ENCODE assay signal across 8 cellular contexts in the genomic region with DNA sequence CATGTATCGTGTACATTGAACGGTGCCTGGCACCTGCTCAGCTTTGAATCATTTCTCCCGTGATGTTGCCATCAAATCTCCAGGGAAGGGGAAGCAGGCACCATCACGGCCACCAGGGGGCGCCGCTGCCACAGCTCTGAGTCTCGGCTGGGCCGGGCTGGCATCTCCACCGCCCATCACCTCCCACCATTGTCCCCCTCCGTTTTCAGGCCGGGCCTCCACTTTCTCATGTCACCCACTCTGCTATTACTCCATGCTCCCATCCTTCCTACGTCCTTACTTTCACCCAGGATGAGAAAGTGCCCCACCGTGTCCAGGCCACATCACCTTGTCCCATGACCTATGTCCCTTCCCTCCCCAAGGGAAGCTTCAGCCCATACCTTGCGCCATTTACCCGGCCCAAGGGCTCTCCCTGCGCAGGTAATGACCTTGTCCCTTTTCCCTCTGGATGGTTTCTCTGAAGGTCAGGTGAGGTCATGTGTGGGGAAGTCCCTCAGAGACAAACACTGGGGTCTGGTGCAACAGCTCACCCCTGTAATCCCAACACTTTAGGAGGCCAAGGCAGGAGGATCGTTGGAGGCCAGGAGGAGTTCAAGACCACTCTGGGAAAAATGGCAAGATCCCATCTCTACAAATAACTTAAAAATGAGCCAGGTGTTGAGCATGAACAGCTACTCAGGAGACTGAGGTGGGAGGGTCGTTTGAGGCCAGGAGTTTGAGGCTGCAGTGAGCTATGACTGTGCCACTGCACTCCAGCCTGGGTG. TPM values are rescaled to one million over a fixed set of nuclear protein-coding genes. Genes with fewer than 3 reads are reported as not detected.
A peak's percentile ranks its signal among the peaks of the same experiment; 100 is the strongest.
DNase-seq lines count a peak whose midpoint lies in the region; ATAC-seq, FAIRE-seq and TF ChIP-seq lines count a peak whose summit lies in the region.

No MANE protein-coding gene starts in this region.

- TF ChIP-seq CTCF in BJ (IDR thresholded peaks at IDR 0.05; ENCODE audit: insufficient read depth, low read depth, low read length) (peak; percentile 98), OCI-LY1 (IDR thresholded peaks at IDR 0.05; ENCODE audit: low read length) (peak; percentile 96)

- H3K4me1 ChIP-seq in OCI-LY1 (ENCODE audit: insufficient read depth, low read length, severe bottlenecking): no peaks in the 10 kb centered on the region

- H3K36me3 ChIP-seq in BJ (ENCODE audit: control insufficient read depth, insufficient read depth, low read length) (no peaks in the 10 kb centered on the region), OCI-LY1 (ENCODE audit: insufficient read depth, low read length) (no peaks in the 10 kb centered on the region)

- H3F3A ChIP-seq in OCI-LY1 (ENCODE audit: insufficient read depth, low read length): no peaks in the 10 kb centered on the region

- no peaks in the 10 kb centered on the region for H3K79me2 ChIP-seq in OCI-LY1 (ENCODE audit: insufficient read depth, low read length)

- POLR2A ChIA-PET in BJ (lab: Charles Lee): no interaction called here

- no peak overlapping the region for H3K9ac ChIP-seq in OCI-LY1 (ENCODE audit: low read length)

- ATAC-seq in GM19455 (IDR thresholded peaks at IDR 0.05; ENCODE audit: unreplicated experiment): peak; percentile 78

- H3K27me3 ChIP-seq in BJ (ENCODE audit: control insufficient read depth, insufficient read depth, low read length) (no peaks in the 10 kb centered on the region; the same call in 1 of the 2 replicates), OCI-LY1 (ENCODE audit: insufficient read depth, low read length) (no peaks in the 10 kb centered on the region)

- no peaks in the 10 kb centered on the region for H4K20me1 ChIP-seq in OCI-LY1 (ENCODE audit: insufficient read depth, low read length)

- H3K4me2 ChIP-seq in OCI-LY1 (ENCODE audit: low read length): no peak overlapping the region

- CTCF ChIA-PET in BJ (lab: Yijun Ruan, JAX): interaction anchor here (0.6 to 15.0 kb wide), 34 partner anchors 8 to 1866 kb away, joined by 3 to 291 read pairs (median 4); a partner anchor contains a TSS

- no peak overlapping the region for H3K27ac ChIP-seq in OCI-LY1 (ENCODE audit: low read depth, low read length, poor library complexity, severe bottlenecking)

- DNase-seq in BJ (ENCODE audit: low read depth) (no peak), HTR-8/SVneo (ENCODE audit: insufficient read length, low spot score) (peak; percentile 67), epidermal melanocyte (ENCODE audit: insufficient read length, low spot score) (peak; percentile 44), mucosa of gallbladder (ENCODE audit: low spot score) (peak; percentile 76)
- peak; percentile 56 for DNase-seq in activated CD8-positive, alpha-beta memory T cell treated with anti-CD3 and anti-CD28 coated beads, Interleukin-2, amount 50 U/mL, for 24 hours (ENCODE audit: extremely low read depth)
- peak; percentile 49 to 70 for DNase-seq in stimulated activated CD8-positive, alpha-beta memory T cell treated with anti-CD3 and anti-CD28 coated beads, Interleukin-7, amount 100 ng/mL, for 1 hour (ENCODE audit: low read depth in 2 of 2)

- FAIRE-seq in HTR-8/SVneo (lab: Jason Lieb, UNC): no peak

- no peak overlapping the region for H2AFZ ChIP-seq in OCI-LY1 (ENCODE audit: low read length)

- H3K4me3 ChIP-seq in BJ (ENCODE audit: low read depth, low read length) (no peak overlapping the region), OCI-LY1 (ENCODE audit: low read depth, low read length, poor library complexity, severe bottlenecking) (no peak overlapping the region)

- no peaks in the 10 kb centered on the region for H3K9me2 ChIP-seq in OCI-LY1 (ENCODE audit: low read depth, low read length)

- no peaks in the 10 kb centered on the region for H3K9me3 ChIP-seq in OCI-LY1 (ENCODE audit: low read length)

RNA-seq across cellular contexts. Expression of a gene that starts 31.8 kb away (rescaled TPM):
- polyA plus RNA-seq in BJ (2011; rRNA removed): not detected in 2 replicates
- polyA minus RNA-seq in BJ (2011; rRNA and poly(A)+ RNA removed): not detected in 2 replicates
- not detected for total RNA-seq in mucosa of gallbladder
